8 cellular contexts compared by ENCODE assay signal in the genomic region with DNA sequence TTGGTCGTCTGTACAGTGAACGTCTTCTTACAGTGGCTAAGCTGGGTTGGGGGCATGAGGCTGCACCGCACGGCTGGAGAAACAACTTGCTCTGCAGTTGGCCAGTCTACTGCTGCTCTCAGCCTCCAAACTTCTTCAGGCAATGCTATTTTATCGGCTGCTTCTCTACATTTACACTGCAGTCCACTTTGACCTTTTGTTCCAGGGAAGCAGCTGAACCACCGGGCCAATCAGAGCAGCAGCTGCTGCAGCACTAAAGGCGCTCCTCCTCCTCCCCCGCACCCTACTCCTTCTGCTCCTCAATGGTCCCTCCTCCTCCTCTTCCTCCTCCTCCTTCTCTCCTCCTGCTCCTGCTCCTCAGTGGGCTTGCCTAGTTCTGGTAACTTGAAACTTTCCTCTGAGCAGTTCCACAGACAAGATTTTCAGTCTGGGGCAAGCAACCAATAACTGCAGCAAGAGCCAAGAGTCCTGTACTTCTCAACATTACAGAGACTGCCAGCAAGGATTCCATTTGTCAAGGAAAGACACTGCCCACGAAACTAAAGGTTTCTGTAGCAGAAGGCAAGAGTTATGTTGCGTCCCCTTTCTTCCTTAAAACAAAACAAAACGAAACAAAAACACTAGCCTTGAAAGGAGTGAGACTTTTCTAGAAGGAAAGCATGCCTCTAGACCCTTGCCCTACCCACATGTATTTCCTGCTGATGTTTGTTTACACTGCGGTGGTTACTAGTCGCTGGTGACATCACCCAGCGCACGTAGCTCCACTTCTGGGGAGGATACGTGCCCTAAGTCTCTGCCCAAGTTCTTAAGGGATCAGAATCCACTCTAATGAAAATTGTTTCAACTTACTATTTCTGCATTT.
DNase-seq lines count a peak whose midpoint lies in the region; ATAC-seq and TF ChIP-seq lines count a peak whose summit lies in the region.

No MANE protein-coding gene starts in this region.

- no peaks in the 10 kb centered on the region for H3K36me3 ChIP-seq in BJ (ENCODE audit: control insufficient read depth, insufficient read depth, low read length)

- TF ChIP-seq CTCF in BJ (IDR thresholded peaks at IDR 0.05; ENCODE audit: insufficient read depth, low read depth, low read length) = no peak

- H3K27me3 ChIP-seq in BJ (ENCODE audit: control insufficient read depth, insufficient read depth, low read length) = no peaks in the 10 kb centered on the region

- CTCF ChIA-PET in BJ (lab: Yijun Ruan, JAX) = no interaction called here

- DNase-seq in BJ (ENCODE audit: low read depth) (peak; percentile 69), GM19240 (ENCODE audit: insufficient read length, low spot score) (peak; percentile 18), NCI-H82 treated with DMSO at 0.1 percent for 48 hours (lab: John Stamatoyannopoulos, UW; ENCODE audit: unreplicated experiment) (peak; percentile 76), epidermal melanocyte (ENCODE audit: insufficient read length, low spot score) (peak; percentile 40), middle frontal gyrus (ENCODE audit: extremely low spot score, low spot score) (peak; percentile 64)
- peak; percentile 34 for DNase-seq in activated CD8-positive, alpha-beta memory T cell treated with anti-CD3 and anti-CD28 coated beads, Interleukin-2, amount 50 U/mL, for 4 hours
- DNase-seq in stimulated activated CD8-positive, alpha-beta memory T cell treated with anti-CD3 and anti-CD28 coated beads, Interleukin-2, amount 100 ng/mL, for 1 hour (ENCODE audit: low read depth in 2 of 2) = peak; percentile 14 to 19

- POLR2A ChIA-PET in BJ (lab: Charles Lee) = no interaction called here

- peak; percentile 97 for ATAC-seq in HG03439 (IDR thresholded peaks at IDR 0.05; ENCODE audit: unreplicated experiment)

- peak overlapping the region; percentile 46 for H3K4me3 ChIP-seq in BJ (ENCODE audit: low read depth, low read length)

Comparison
In these comparisons a context has a peak if more than half of its experiments do, and no peak if none do; other contexts are left out.
1. Peak in every context shown above with its lines: DNase-seq, ATAC-seq and H3K4me3 ChIP-seq.
2. DNase-seq: peak in every context shown above with its lines; median percentile 76 in NCI-H82 treated with DMSO at 0.1 percent for 48 hours; 69 in BJ; 64 in middle frontal gyrus; 40 in epidermal melanocyte; 34 in activated CD8-positive, alpha-beta memory T cell treated with anti-CD3 and anti-CD28 coated beads, Interleukin-2, amount 50 U/mL, for 4 hours; 18 in GM19240; 16 in stimulated activated CD8-positive, alpha-beta memory T cell treated with anti-CD3 and anti-CD28 coated beads, Interleukin-2, amount 100 ng/mL, for 1 hour.